In the genomic region with DNA sequence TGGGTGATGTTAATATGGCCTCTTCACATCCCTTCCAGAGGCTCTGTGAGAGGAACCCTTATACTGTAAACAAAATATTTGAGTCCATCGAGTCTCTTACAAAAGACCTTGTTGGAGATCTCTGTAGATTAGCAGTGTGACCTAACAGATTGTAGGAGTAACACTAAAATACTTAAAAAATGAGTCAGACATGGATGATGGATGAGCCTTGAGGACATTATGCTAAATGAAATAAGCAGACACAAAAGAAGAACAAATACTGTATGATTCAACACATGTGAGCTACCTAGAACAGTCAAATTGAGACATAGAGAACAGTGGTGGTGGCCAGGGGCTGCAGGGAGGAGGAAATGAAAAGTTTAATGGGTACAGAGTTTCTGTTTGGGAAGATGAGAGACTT, we compare ENCODE assay signal across 13 cellular contexts.
A peak's percentile ranks its signal among the peaks of the same experiment; 100 is the strongest.
DNase-seq lines count a peak whose midpoint lies in the region; ATAC-seq, FAIRE-seq and TF ChIP-seq lines count a peak whose summit lies in the region.
"Had no signal": no experiment of that assay in that cellular context is flagged by ENCODE, and none has a peak within 500 bp of the region (broad histone marks: within the 10 kb centered on the region; RNA-seq: fewer than 3 reads in every experiment).

No MANE protein-coding gene starts in this region.

- peak; percentile 86 to 89 for ATAC-seq in A549
- ATAC-seq: GM23338 had no signal

- H3K27me3 ChIP-seq in SK-N-SH (ENCODE audit: insufficient read depth), result no peaks in the 10 kb centered on the region
- H3K27me3 ChIP-seq in uterus, result no peaks in the 10 kb centered on the region
- H3K27me3 ChIP-seq: adrenal gland had no signal

- H3K4me3 ChIP-seq in A549 (no peak overlapping the region), SK-N-SH (ENCODE audit: low read depth in 2 of 2, low read length in 1 of 2) (no peak overlapping the region), uterus (no peak overlapping the region)
- H3K4me3 ChIP-seq: adrenal gland, GM23338 had no signal

- H3K9me2 ChIP-seq in SK-N-SH, result no peaks in the 10 kb centered on the region

- peak overlapping the region; percentile 38 for H3K4me2 ChIP-seq in A549
- no peak overlapping the region for H3K4me2 ChIP-seq in SK-N-SH
- H3K4me2 ChIP-seq: GM23338 had no signal

- DNase-seq in A549 (ENCODE audit: low read depth in 1 of 2, low spot score in 1 of 2) (peak in 1 of 2 experiments; percentile 56), EH (ENCODE audit: low read depth) (peak; percentile 91), SK-N-SH (no peak), fibroblast of the conjunctiva (ENCODE audit: low read depth) (peak; percentile 6), dermis blood vessel endothelial cell (no peak), NCI-H2196 treated with DMSO at 0.1 percent for 48 hours (lab: John Stamatoyannopoulos, UW; ENCODE audit: unreplicated experiment) (no peak), posterior vena cava (ENCODE audit: low spot score) (no peak), uterus (no peak)
- DNase-seq: adrenal gland; CD4-positive, alpha-beta memory T cell; NCI-H2029 had no signal

- TF ChIP-seq RAD21 in A549 (conservative IDR thresholded peaks at IDR 0.05 in 1 of 2, IDR thresholded peaks at IDR 0.05 in 1 of 2), result no peak
- no peak for TF ChIP-seq RAD21 in SK-N-SH (IDR thresholded peaks at IDR 0.05; ENCODE audit: low read length)

- 0% methylated on average over 1 of the region's 1 CpG for WGBS in A549 (ENCODE audit: missing lambda C conversion rate)
- 4% methylated on average over 1 of the region's 1 CpG for WGBS in SK-N-SH (ENCODE audit: low lambda C conversion rate)

- H3K79me2 ChIP-seq in SK-N-SH (ENCODE audit: insufficient read depth), result no peaks in the 10 kb centered on the region

- H3K4me1 ChIP-seq in A549 (peaks cover 26% of the 10 kb centered on the region), SK-N-SH (ENCODE audit: control insufficient read depth in 1 of 2, insufficient read depth in 2 of 2, low read depth in 1 of 2, low read length in 1 of 2) (peaks cover 0 to 4% of the 10 kb centered on the region in 2 experiments; a peak in 1 of 4 replicates), uterus (no peaks in the 10 kb centered on the region)
- H3K4me1 ChIP-seq: adrenal gland had no signal

- H3K36me3 ChIP-seq in SK-N-SH (replicated peaks in 1 of 2; ENCODE audit: control insufficient read depth in 1 of 2, insufficient read depth in 2 of 2, low read length in 1 of 2) (no peaks in the 10 kb centered on the region), uterus (no peaks in the 10 kb centered on the region)
- H3K36me3 ChIP-seq: adrenal gland had no signal

- FAIRE-seq in A549 (lab: Jason Lieb, UNC), result no peak
- FAIRE-seq: endometrium had no signal

- H3F3A ChIP-seq in SK-N-SH (replicated peaks; ENCODE audit: insufficient read depth), result peaks cover 3% of the 10 kb centered on the region

- TF ChIP-seq CTCF in A549 (IDR thresholded peaks at IDR 0.05) (no peak), SK-N-SH (IDR thresholded peaks at IDR 0.05) (no peak), uterus (IDR thresholded peaks at IDR 0.05) (no peak)

- CTCF ChIA-PET in A549 (lab: Yijun Ruan, JAX), result interaction anchor here (1.1 to 1.5 kb wide), 3 partner anchors 10 to 112 kb away, joined by 3 to 6 read pairs (median 5); no protein-coding TSS in a partner anchor
- CTCF ChIA-PET in SK-N-SH (lab: Yijun Ruan, JAX), result interaction anchor here (1.4 kb wide), 1 partner anchor 9 kb away, joined by 4 read pairs; no protein-coding TSS in a partner anchor

- H2AFZ ChIP-seq in SK-N-SH (ENCODE audit: low read depth), result peak overlapping the region; percentile 20; the same call in 1 of the 2 replicates
- H2AFZ ChIP-seq: GM23338 had no signal

- no peaks in the 10 kb centered on the region for H3K9me3 ChIP-seq in A549
- H3K9me3 ChIP-seq in SK-N-SH, result no peaks in the 10 kb centered on the region
- no peaks in the 10 kb centered on the region for H3K9me3 ChIP-seq in uterus
- H3K9me3 ChIP-seq: adrenal gland had no signal

- no peaks in the 10 kb centered on the region for H4K20me1 ChIP-seq in SK-N-SH (ENCODE audit: insufficient read depth)

- intact Hi-C loops in posterior vena cava (cut with DNase I) (no loop called here), uterus (cut with DNase I; ENCODE audit: low total_unique reads) (no loop called here)

- POLR2A ChIA-PET in A549 (lab: Yijun Ruan, JAX), result interaction anchor here (1.4 kb wide), 1 partner anchor 153 kb away, joined by 6 read pairs; a partner anchor contains a TSS
- POLR2A ChIA-PET in SK-N-SH (lab: Yijun Ruan, JAX), result no interaction called here

- TF ChIP-seq EP300 in A549 (IDR thresholded peaks at IDR 0.05), result no peak; a peak in 1 of 5 replicates
- no peak for TF ChIP-seq EP300 in SK-N-SH (IDR thresholded peaks at IDR 0.05; ENCODE audit: borderline replicate concordance in 1 of 2, low read depth in 1 of 2, low read length in 1 of 2)

- H3K27ac ChIP-seq in A549 (peak overlapping the region; percentile 42 to 58; a peak in 3 of 6 replicates), SK-N-SH (ENCODE audit: low read depth in 2 of 2, low read length in 1 of 2) (no peak overlapping the region), uterus (peak overlapping the region in 1 of 2 donors; percentile 30)
- H3K27ac ChIP-seq: adrenal gland had no signal

- no peak overlapping the region for H3K9ac ChIP-seq in SK-N-SH

- no peak for TF ChIP-seq POLR2A in A549 (IDR thresholded peaks at IDR 0.05; ENCODE audit: low read length)
- TF ChIP-seq POLR2A in uterus (IDR thresholded peaks at IDR 0.05), result no peak

TF ChIP-seq in A549, 52 proteins besides CTCF, POLR2A, EP300 and RAD21 (continues in another document):
- TF ChIP-seq HDAC2 (IDR thresholded peaks at IDR 0.05), result no peak
- TF ChIP-seq HEYL (CRISPR knock-in tag; IDR thresholded peaks at IDR 0.05), result no peak
- TF ChIP-seq, protein P1, sequence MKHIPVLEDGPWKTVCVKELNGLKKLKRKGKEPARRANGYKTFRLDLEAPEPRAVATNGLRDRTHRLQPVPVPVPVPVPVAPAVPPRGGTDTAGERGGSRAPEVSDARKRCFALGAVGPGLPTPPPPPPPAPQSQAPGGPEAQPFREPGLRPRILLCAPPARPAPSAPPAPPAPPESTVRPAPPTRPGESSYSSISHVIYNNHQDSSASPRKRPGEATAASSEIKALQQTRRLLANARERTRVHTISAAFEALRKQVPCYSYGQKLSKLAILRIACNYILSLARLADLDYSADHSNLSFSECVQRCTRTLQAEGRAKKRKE (CRISPR knock-in tag; IDR thresholded peaks at IDR 0.05; ENCODE audit: low read depth), result no peak
- TF ChIP-seq BHLHE40 (IDR thresholded peaks at IDR 0.05; ENCODE audit: low read depth, low read length), result no peak
- TF ChIP-seq, protein P2, sequence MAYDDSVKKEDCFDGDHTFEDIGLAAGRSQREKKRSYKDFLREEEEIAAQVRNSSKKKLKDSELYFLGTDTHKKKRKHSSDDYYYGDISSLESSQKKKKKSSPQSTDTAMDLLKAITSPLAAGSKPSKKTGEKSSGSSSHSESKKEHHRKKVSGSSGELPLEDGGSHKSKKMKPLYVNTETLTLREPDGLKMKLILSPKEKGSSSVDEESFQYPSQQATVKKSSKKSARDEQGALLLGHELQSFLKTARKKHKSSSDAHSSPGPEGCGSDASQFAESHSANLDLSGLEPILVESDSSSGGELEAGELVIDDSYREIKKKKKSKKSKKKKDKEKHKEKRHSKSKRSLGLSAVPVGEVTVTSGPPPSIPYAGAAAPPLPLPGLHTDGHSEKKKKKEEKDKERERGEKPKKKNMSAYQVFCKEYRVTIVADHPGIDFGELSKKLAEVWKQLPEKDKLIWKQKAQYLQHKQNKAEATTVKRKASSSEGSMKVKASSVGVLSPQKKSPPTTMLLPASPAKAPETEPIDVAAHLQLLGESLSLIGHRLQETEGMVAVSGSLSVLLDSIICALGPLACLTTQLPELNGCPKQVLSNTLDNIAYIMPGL (CRISPR knock-in tag; IDR thresholded peaks at IDR 0.05; ENCODE audit: borderline replicate concordance), result no peak
- TF ChIP-seq CHD2 (IDR thresholded peaks at IDR 0.05; ENCODE audit: low read length, partially characterized antibody), result no peak
- TF ChIP-seq SREBF2 (IDR thresholded peaks at IDR 0.05), result no peak
- no peak for TF ChIP-seq ZSCAN20 (CRISPR knock-in tag; IDR thresholded peaks at IDR 0.05)
- TF ChIP-seq JUNB (IDR thresholded peaks at IDR 0.05), result peak; percentile 58; the same call in 1 of the 2 replicates

TF ChIP-seq in SK-N-SH, 30 proteins besides CTCF, POLR2A, EP300 and RAD21 (continues in another document):
- peak; percentile 50; the same call in 1 of the 2 replicates for TF ChIP-seq TCF12 (IDR thresholded peaks at IDR 0.05)
- TF ChIP-seq, protein P3, sequence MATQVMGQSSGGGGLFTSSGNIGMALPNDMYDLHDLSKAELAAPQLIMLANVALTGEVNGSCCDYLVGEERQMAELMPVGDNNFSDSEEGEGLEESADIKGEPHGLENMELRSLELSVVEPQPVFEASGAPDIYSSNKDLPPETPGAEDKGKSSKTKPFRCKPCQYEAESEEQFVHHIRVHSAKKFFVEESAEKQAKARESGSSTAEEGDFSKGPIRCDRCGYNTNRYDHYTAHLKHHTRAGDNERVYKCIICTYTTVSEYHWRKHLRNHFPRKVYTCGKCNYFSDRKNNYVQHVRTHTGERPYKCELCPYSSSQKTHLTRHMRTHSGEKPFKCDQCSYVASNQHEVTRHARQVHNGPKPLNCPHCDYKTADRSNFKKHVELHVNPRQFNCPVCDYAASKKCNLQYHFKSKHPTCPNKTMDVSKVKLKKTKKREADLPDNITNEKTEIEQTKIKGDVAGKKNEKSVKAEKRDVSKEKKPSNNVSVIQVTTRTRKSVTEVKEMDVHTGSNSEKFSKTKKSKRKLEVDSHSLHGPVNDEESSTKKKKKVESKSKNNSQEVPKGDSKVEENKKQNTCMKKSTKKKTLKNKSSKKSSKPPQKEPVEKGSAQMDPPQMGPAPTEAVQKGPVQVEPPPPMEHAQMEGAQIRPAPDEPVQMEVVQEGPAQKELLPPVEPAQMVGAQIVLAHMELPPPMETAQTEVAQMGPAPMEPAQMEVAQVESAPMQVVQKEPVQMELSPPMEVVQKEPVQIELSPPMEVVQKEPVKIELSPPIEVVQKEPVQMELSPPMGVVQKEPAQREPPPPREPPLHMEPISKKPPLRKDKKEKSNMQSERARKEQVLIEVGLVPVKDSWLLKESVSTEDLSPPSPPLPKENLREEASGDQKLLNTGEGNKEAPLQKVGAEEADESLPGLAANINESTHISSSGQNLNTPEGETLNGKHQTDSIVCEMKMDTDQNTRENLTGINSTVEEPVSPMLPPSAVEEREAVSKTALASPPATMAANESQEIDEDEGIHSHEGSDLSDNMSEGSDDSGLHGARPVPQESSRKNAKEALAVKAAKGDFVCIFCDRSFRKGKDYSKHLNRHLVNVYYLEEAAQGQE (IDR thresholded peaks at IDR 0.05; ENCODE audit: low read depth, low read length), result no peak
- TF ChIP-seq TEAD4 (IDR thresholded peaks at IDR 0.05; ENCODE audit: borderline replicate concordance, insufficient read depth), result no peak
- TF ChIP-seq TAF1 (IDR thresholded peaks at IDR 0.05; ENCODE audit: borderline replicate concordance, low read depth, low read length), result no peak
- TF ChIP-seq FOXM1 (IDR thresholded peaks at IDR 0.05; ENCODE audit: low read depth), result no peak

Comparison
In these comparisons a context has a peak if more than half of its experiments do, and no peak if none do; other contexts are left out.
1. DNase-seq: peak in EH (single experiment) and fibroblast of the conjunctiva (single experiment); none in SK-N-SH (single experiment), dermis blood vessel endothelial cell (single experiment), NCI-H2196 treated with DMSO at 0.1 percent for 48 hours (single experiment), posterior vena cava (single experiment) and uterus (0 of 2).
2. H3K27ac ChIP-seq: peak in A549 (2 of 2); none in SK-N-SH (0 of 2).